15 cellular contexts compared by ENCODE assay signal in the genomic region with DNA sequence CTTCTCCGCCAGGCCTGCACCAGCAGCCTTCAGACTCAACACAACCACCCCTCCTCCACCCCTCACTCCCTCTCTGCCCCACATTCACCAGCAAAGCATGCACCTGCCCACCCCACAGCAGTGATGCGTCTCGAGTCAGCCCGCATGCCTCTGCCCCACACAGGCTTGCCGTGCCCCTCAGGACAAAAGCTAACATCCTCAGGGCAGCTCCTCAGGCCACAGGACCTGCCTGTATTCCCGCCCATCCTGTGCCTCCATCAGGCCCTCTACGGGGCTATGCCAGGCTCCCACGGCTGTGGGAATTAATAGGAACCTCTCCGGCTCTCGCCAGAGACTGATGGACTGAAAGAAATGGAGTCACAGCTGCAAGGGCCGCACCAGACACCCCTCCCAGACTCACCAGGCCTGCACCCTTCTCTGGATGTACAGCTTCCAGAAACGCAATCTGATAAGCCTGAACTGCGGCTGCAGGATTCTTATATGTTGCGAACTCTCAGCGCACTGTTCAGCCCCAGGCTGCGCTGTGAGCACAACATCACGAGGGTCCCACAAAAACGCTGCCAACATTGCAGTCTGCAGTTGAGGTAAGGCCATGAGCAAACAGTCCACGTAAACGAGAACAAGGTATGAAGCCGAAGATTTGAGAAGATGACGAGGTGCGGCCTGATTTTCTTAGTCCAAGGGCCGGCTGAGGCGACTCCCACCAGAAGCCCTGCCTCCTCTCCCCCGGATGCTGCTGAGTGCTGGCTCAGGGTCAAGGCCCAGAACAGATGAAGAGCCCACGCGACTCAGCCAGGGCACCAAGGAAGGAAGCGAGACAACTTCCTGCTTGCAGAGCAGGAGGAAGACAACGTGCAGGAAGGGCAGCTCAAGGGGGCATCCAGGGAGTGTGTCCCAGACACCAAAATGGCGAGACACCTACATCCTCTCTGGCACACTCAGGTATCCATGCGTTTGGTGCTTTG.
A peak's percentile ranks its signal among the peaks of the same experiment; 100 is the strongest.
DNase-seq lines count a peak whose midpoint lies in the region; ATAC-seq, FAIRE-seq and TF ChIP-seq lines count a peak whose summit lies in the region.
"Had no signal": no experiment of that assay in that cellular context is flagged by ENCODE, and none has a peak within 500 bp of the region (broad histone marks: within the 10 kb centered on the region; RNA-seq: fewer than 3 reads in every experiment).

No MANE protein-coding gene starts in this region.

- H3K27me3 Mint-ChIP-seq in CD14-positive monocyte (ENCODE audit: low read depth in 3 of 3) (peaks cover 1 to 15% (median 13%) of the 10 kb centered on the region in 3 donors), astrocyte (ENCODE audit: low read depth, unreplicated experiment) (no peaks in the 10 kb centered on the region)
- H3K27me3 Mint-ChIP-seq in activated T-cell treated with anti-CD3 and anti-CD28 coated beads, Interleukin-2, amount 50 U/mL, for 24 hours: no peaks in the 10 kb centered on the region
- H3K27me3 Mint-ChIP-seq: activated CD4-positive, alpha-beta memory T cell treated with anti-CD3 and anti-CD28 coated beads, Interleukin-2, amount 10 ng/mL, durations not matched to agents 7 days and 5 days had no signal

- H3K36me3 ChIP-seq in astrocyte (ENCODE audit: insufficient read depth, low read length) (peaks cover 8% of the 10 kb centered on the region), thyroid gland (peaks cover 11 to 18% of the 10 kb centered on the region in 2 donors)

- no peak for TF ChIP-seq POLR2A in thyroid gland (IDR thresholded peaks at IDR 0.05)

- DNase-seq in CD14-positive monocyte (ENCODE audit: low spot score): peak; percentile 19
- peak; percentile 69 for DNase-seq in HT1080 (ENCODE audit: low read depth)
- no peak for DNase-seq in astrocyte (ENCODE audit: low read depth)
- DNase-seq in myocyte (ENCODE audit: low read depth): peak; percentile 20
- no peak for DNase-seq in thyroid gland
- DNase-seq in activated T-cell treated with anti-CD3 and anti-CD28 coated beads, Interleukin-2, amount 50 U/mL, for 24 hours: no peak
- no peak for DNase-seq in SKM-1 (lab: John Stamatoyannopoulos, UW; ENCODE audit: unreplicated experiment)
- DNase-seq: activated CD4-positive, alpha-beta memory T cell treated with anti-CD3 and anti-CD28 coated beads, Interleukin-2, amount 10 ng/mL, durations not matched to agents 7 days and 5 days; dermis blood vessel endothelial cell; Karpas-422; NCI-H1930; NCI-H69; psoas muscle; upper lobe of right lung had no signal

- FAIRE-seq in astrocyte (lab: Jason Lieb, UNC): no peak

- H3K4me1 Mint-ChIP-seq in CD14-positive monocyte (peaks cover 30% of the 10 kb centered on the region), astrocyte (ENCODE audit: low read depth, unreplicated experiment) (peaks cover 17% of the 10 kb centered on the region)
- no peaks in the 10 kb centered on the region for H3K4me1 Mint-ChIP-seq in activated T-cell treated with anti-CD3 and anti-CD28 coated beads, Interleukin-2, amount 50 U/mL, for 24 hours (ENCODE audit: low read depth)
- H3K4me1 Mint-ChIP-seq: activated CD4-positive, alpha-beta memory T cell treated with anti-CD3 and anti-CD28 coated beads, Interleukin-2, amount 10 ng/mL, durations not matched to agents 7 days and 5 days had no signal

- H3K4me1 ChIP-seq in astrocyte (ENCODE audit: insufficient read depth, low read length): peaks cover 17% of the 10 kb centered on the region
- peaks cover 0 to 12% of the 10 kb centered on the region in 2 donors for H3K4me1 ChIP-seq in thyroid gland

- no peak overlapping the region for H3K9ac ChIP-seq in astrocyte (ENCODE audit: low read length)

- H3K79me2 ChIP-seq in astrocyte (ENCODE audit: insufficient read depth, low read length): no peaks in the 10 kb centered on the region

- intact Hi-C loops in CD14-positive monocyte (cut with micrococcal nuclease) (no loop called here), thyroid gland (cut with DNase I) (loop anchor here (10.0 kb wide), 1 partner anchor 102 kb away; a partner anchor contains a TSS)

- H3K9me3 Mint-ChIP-seq in CD14-positive monocyte (peaks cover 0 to 2% (median 0%) of the 10 kb centered on the region in 7 donors), astrocyte (ENCODE audit: unreplicated experiment) (no peaks in the 10 kb centered on the region)
- no peaks in the 10 kb centered on the region for H3K9me3 Mint-ChIP-seq in activated T-cell treated with anti-CD3 and anti-CD28 coated beads, Interleukin-2, amount 50 U/mL, for 24 hours
- H3K9me3 Mint-ChIP-seq: activated CD4-positive, alpha-beta memory T cell treated with anti-CD3 and anti-CD28 coated beads, Interleukin-2, amount 10 ng/mL, durations not matched to agents 7 days and 5 days had no signal

- no peaks in the 10 kb centered on the region for H3K9me3 ChIP-seq in astrocyte (ENCODE audit: insufficient read depth, low read depth, low read length)
- H3K9me3 ChIP-seq in thyroid gland: no peaks in the 10 kb centered on the region
- H3K9me3 ChIP-seq: psoas muscle, upper lobe of right lung had no signal

- TF ChIP-seq CTCF in CD14-positive monocyte (IDR thresholded peaks at IDR 0.05): no peak
- TF ChIP-seq CTCF in astrocyte (IDR thresholded peaks at IDR 0.05; ENCODE audit: insufficient read depth, low read depth, low read length): no peak
- no peak for TF ChIP-seq CTCF in thyroid gland (IDR thresholded peaks at IDR 0.05)

- ATAC-seq in activated CD4-positive, CD25-positive, alpha-beta regulatory T cell treated with anti-CD3 and anti-CD28 coated beads, Interleukin-2, amount 50 U/mL, for 24 hours: no peak
- ATAC-seq: psoas muscle, upper lobe of right lung had no signal

- no peak overlapping the region for H3K4me2 ChIP-seq in astrocyte (ENCODE audit: low read length)

- H3K4me3 Mint-ChIP-seq in CD14-positive monocyte (no peak overlapping the region), astrocyte (ENCODE audit: unreplicated experiment) (no peak overlapping the region)
- H3K4me3 Mint-ChIP-seq in activated T-cell treated with anti-CD3 and anti-CD28 coated beads, Interleukin-2, amount 50 U/mL, for 24 hours: no peak overlapping the region
- H3K4me3 Mint-ChIP-seq: activated CD4-positive, alpha-beta memory T cell treated with anti-CD3 and anti-CD28 coated beads, Interleukin-2, amount 10 ng/mL, durations not matched to agents 7 days and 5 days had no signal

- H3K27ac ChIP-seq in astrocyte (ENCODE audit: low read depth, low read length): no peak overlapping the region
- H3K27ac ChIP-seq in thyroid gland: no peak overlapping the region
- H3K27ac ChIP-seq: upper lobe of right lung had no signal

- H3K4me3 ChIP-seq in astrocyte (ENCODE audit: insufficient read depth, low read depth, low read length) (no peak overlapping the region), thyroid gland (replicated peaks in 1 of 3) (no peak overlapping the region)
- H3K4me3 ChIP-seq: psoas muscle, upper lobe of right lung had no signal

- peaks cover 5% of the 10 kb centered on the region for H4K20me1 ChIP-seq in astrocyte (ENCODE audit: insufficient read depth, low read length)

- no peaks in the 10 kb centered on the region for H3K27me3 ChIP-seq in astrocyte (ENCODE audit: insufficient read depth, low read length)
- H3K27me3 ChIP-seq in thyroid gland: no peaks in the 10 kb centered on the region
- H3K27me3 ChIP-seq: upper lobe of right lung had no signal

- WGBS in thyroid gland, 2 donors: 87 to 88% methylated on average over 30 to 32 of the region's 32 CpGs

- H3K36me3 Mint-ChIP-seq in CD14-positive monocyte (peaks cover 36 to 41% of the 10 kb centered on the region in 2 donors), astrocyte (ENCODE audit: low read depth, unreplicated experiment) (peaks cover 24% of the 10 kb centered on the region)
- peaks cover 3% of the 10 kb centered on the region for H3K36me3 Mint-ChIP-seq in activated T-cell treated with anti-CD3 and anti-CD28 coated beads, Interleukin-2, amount 50 U/mL, for 24 hours (ENCODE audit: low read depth)

- H3K27ac Mint-ChIP-seq in CD14-positive monocyte: no peak overlapping the region
- peak overlapping the region; percentile 83 for H3K27ac Mint-ChIP-seq in astrocyte (ENCODE audit: unreplicated experiment)
- H3K27ac Mint-ChIP-seq in activated T-cell treated with anti-CD3 and anti-CD28 coated beads, Interleukin-2, amount 50 U/mL, for 24 hours: no peak overlapping the region
- H3K27ac Mint-ChIP-seq: activated CD4-positive, alpha-beta memory T cell treated with anti-CD3 and anti-CD28 coated beads, Interleukin-2, amount 10 ng/mL, durations not matched to agents 7 days and 5 days had no signal

- no peak overlapping the region for H2AFZ ChIP-seq in astrocyte (ENCODE audit: low read depth, low read length)

Comparison
In these comparisons a context has a peak if more than half of its experiments do, and no peak if none do; other contexts are left out.
1. DNase-seq: peak in CD14-positive monocyte (single experiment), HT1080 (single experiment) and myocyte (single experiment); none in astrocyte (single experiment), thyroid gland (0 of 2), activated T-cell treated with anti-CD3 and anti-CD28 coated beads, Interleukin-2, amount 50 U/mL, for 24 hours (single experiment) and SKM-1 (single experiment).